Comparison of ENCODE assay signal across 28 cellular contexts in the genomic region with DNA sequence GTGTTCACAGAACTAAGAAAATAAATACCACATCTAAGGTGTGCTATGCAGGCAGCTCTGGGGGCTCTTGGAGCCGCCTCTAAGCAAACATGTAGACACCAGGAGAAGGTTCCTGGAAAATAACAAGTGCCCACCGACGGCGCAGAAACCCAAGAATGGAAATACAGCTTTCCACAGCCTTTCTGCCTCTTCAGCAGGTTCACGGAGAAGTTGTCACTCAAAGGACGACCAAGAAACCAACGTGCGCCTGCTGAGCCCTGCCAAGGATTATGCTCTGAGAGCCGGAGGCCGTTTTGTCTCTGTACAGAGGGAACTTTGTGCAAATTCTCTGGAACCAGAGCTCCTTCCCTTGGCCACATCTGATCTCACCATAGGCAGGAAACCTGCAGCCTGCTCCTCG.
"Had no signal": no experiment of that assay in that cellular context is flagged by ENCODE, and none has a peak within 500 bp of the region (broad histone marks: within the 10 kb centered on the region; RNA-seq: fewer than 3 reads in every experiment).

No MANE protein-coding gene starts in this region.

- ATAC-seq: activated CD4-positive, CD25-positive, alpha-beta regulatory T cell treated with anti-CD3 and anti-CD28 coated beads, Interleukin-2, amount 50 U/mL, for 24 hours; activated CD8-positive, alpha-beta T cell treated with anti-CD3 and anti-CD28 coated beads for 36 hours; activated T-cell treated with anti-CD3 and anti-CD28 coated beads, Interleukin-2, amount 50 U/mL, for 4 hours; activated T-helper 17 cell treated with anti-CD3 and anti-CD28 coated beads, Interleukin-2, amount 50 U/mL, for 72 hours; esophagus mucosa; T-helper 17 cell had no signal

- H3K9me3 Mint-ChIP-seq: activated B cell treated with CpG ODN at 0.5 μM for 24 hours; activated CD8-positive, alpha-beta T cell treated with anti-CD3 and anti-CD28 coated beads for 36 hours; activated T-cell treated with anti-CD3 and anti-CD28 coated beads, Interleukin-2, amount 50 U/mL, for 4 hours; activated T-helper 17 cell treated with anti-CD3 and anti-CD28 coated beads, Interleukin-2, amount 50 U/mL, for 72 hours; T-helper 2 cell treated with Interferon-gamma antibody and Interleukin-4, amounts not matched to agents 5 μg/mL and 100 μg/mL, for 36 hours had no signal

- FAIRE-seq: astrocyte, colon, endometrium, frontal cortex had no signal

- H3K27ac Mint-ChIP-seq: activated B cell treated with CpG ODN at 0.5 μM for 24 hours; activated CD8-positive, alpha-beta T cell treated with anti-CD3 and anti-CD28 coated beads for 36 hours; activated naive CD8-positive, alpha-beta T cell; activated T-helper 17 cell treated with anti-CD3 and anti-CD28 coated beads, Interleukin-2, amount 50 U/mL, for 72 hours; T-helper 17 cell; T-helper 2 cell treated with Interferon-gamma antibody and Interleukin-4, amounts not matched to agents 5 μg/mL and 100 μg/mL, for 36 hours had no signal

- DNase-seq: activated B cell treated with CpG ODN at 0.5 μM for 24 hours; activated CD4-positive, alpha-beta T cell treated with anti-CD3 and anti-CD28 coated beads for 48 hours; activated CD4-positive, alpha-beta T cell treated with anti-CD3 and anti-CD28 coated beads, Interleukin-2, amount 50 U/mL, for 1 hour; activated CD4-positive, alpha-beta T cell treated with anti-CD3 and anti-CD28 coated beads, Interleukin-2, amount 50 U/mL, for 48 hours; activated CD8-positive, alpha-beta memory T cell treated with anti-CD3 and anti-CD28 coated beads for 24 hours; activated CD8-positive, alpha-beta T cell treated with anti-CD3 and anti-CD28 coated beads for 36 hours; activated effector memory CD4-positive, alpha-beta T cell treated with Interleukin-2 at 50 U/mL for 16 hours; activated gamma-delta T cell treated with Interleukin-2 at 50 U/mL for 16 hours; activated naive CD4-positive, alpha-beta T cell treated with anti-CD3 and anti-CD28 coated beads, Interleukin-2, amount 50 U/mL, for 16 hours; activated naive CD4-positive, alpha-beta T cell treated with Interleukin-2 at 50 U/mL for 16 hours; activated T-cell treated with anti-CD3 and anti-CD28 coated beads, Interleukin-2, amount 50 U/mL, for 4 hours; amniotic stem cell; anterior cingulate cortex; effector CD8-positive, alpha-beta T cell; foreskin fibroblast; T-helper 1 cell; T-helper 17 cell; T1000; WERI-Rb-1 had no signal

- H3K4me3 Mint-ChIP-seq: activated B cell treated with CpG ODN at 0.5 μM for 24 hours; activated CD8-positive, alpha-beta T cell treated with anti-CD3 and anti-CD28 coated beads for 36 hours; activated naive CD8-positive, alpha-beta T cell; activated T-cell treated with anti-CD3 and anti-CD28 coated beads, Interleukin-2, amount 50 U/mL, for 4 hours; activated T-helper 17 cell treated with anti-CD3 and anti-CD28 coated beads, Interleukin-2, amount 50 U/mL, for 72 hours; T-helper 17 cell; T-helper 2 cell treated with Interferon-gamma antibody and Interleukin-4, amounts not matched to agents 5 μg/mL and 100 μg/mL, for 36 hours had no signal

- H3K36me3 ChIP-seq: WERI-Rb-1 had no signal

- H3K27ac ChIP-seq: WERI-Rb-1 had no signal

- H3K27me3 Mint-ChIP-seq: activated B cell treated with CpG ODN at 0.5 μM for 24 hours had no signal

- H3K36me3 Mint-ChIP-seq: activated naive CD8-positive, alpha-beta T cell had no signal
